23 cellular contexts compared by ENCODE assay signal in genomic region chr19:19159534-19159933, GRCh38. TPM values are rescaled to one million over a fixed set of nuclear protein-coding genes. Genes with fewer than 3 reads are reported as not detected.
DNase-seq lines count a peak whose midpoint lies in the region; ATAC-seq and TF ChIP-seq lines count a peak whose summit lies in the region.
"Had no signal": no experiment of that assay in that cellular context is flagged by ENCODE, and none has a peak within 500 bp of the region (broad histone marks: within the 10 kb centered on the region; RNA-seq: fewer than 3 reads in every experiment).

No MANE protein-coding gene starts in this region.

- H3K27me3 ChIP-seq in GM23338 (ENCODE audit: insufficient read depth) (no peaks in the 10 kb centered on the region), SU-DHL-6 (ENCODE audit: low read length) (no peaks in the 10 kb centered on the region), mesendoderm (ENCODE audit: insufficient read depth, low read length, poor library complexity) (no peaks in the 10 kb centered on the region), adrenal gland (no peaks in the 10 kb centered on the region), neuronal stem cell (ENCODE audit: control insufficient read depth in 3 of 3, insufficient read depth in 3 of 3, low read depth in 1 of 3, low read length in 3 of 3) (no peaks in the 10 kb centered on the region)

- intact Hi-C loops in adrenal gland (cut with DNase I): no loop called here

- H2BK15ac ChIP-seq in mesendoderm (replicated peaks; ENCODE audit: low read depth): no peak overlapping the region
- H2BK15ac ChIP-seq in neuronal stem cell (ENCODE audit: low read length): no peak overlapping the region

- H3K4me1 Mint-ChIP-seq in GM23338: peaks cover 19% of the 10 kb centered on the region
- peaks cover 29% of the 10 kb centered on the region for H3K4me1 Mint-ChIP-seq in memory B cell

- H4K5ac ChIP-seq in mesendoderm (ENCODE audit: low read length): no peak overlapping the region

- H3K4me3 Mint-ChIP-seq in GM23338: no peak overlapping the region; the same call in 2 of the 3 replicates
- H3K4me3 Mint-ChIP-seq in memory B cell: peak overlapping the region; percentile 9
- H3K4me3 Mint-ChIP-seq: CD8-positive, alpha-beta T cell had no signal

- no peak for DNase-seq in GM23338 (ENCODE audit: low spot score)
- DNase-seq in memory B cell (ENCODE audit: low spot score in 2 of 2): no peak
- no peak for DNase-seq in mesendoderm
- no peak for DNase-seq in adrenal gland
- no peak for DNase-seq in neuronal stem cell (ENCODE audit: low spot score)
- DNase-seq: Caco-2; CD8-positive, alpha-beta T cell; GF-D8; Kasumi-1; NCI-H1092 treated with DMSO at 0.1 percent for 48 hours; NCI-H1436 treated with DMSO at 0.1 percent for 48 hours; NCI-H187 treated with DMSO at 0.1 percent for 48 hours; NCI-H2107; NCI-H524; NCI-H748 treated with DMSO at 0.1 percent for 48 hours; NK-92 treated with Interleukin-12 subunit alpha and Interleukin-12 subunit beta, amount 100 ng/mL, for 24 hours; SHP77 treated with DMSO at 0.1 percent for 48 hours had no signal

- no peak overlapping the region for H2BK5ac ChIP-seq in mesendoderm (ENCODE audit: low read length)
- no peak overlapping the region for H2BK5ac ChIP-seq in neuronal stem cell (ENCODE audit: low read length)

- H3K79me1 ChIP-seq in mesendoderm (ENCODE audit: low read length): no peaks in the 10 kb centered on the region
- no peaks in the 10 kb centered on the region for H3K79me1 ChIP-seq in neuronal stem cell (ENCODE audit: low read depth, low read length)

- H3K23ac ChIP-seq in mesendoderm (ENCODE audit: low read length): no peak overlapping the region
- H3K23ac ChIP-seq in neuronal stem cell (ENCODE audit: low read depth, low read length, poor library complexity): no peak overlapping the region

- H3F3A ChIP-seq in GM23338 (replicated peaks; ENCODE audit: low read depth) (0 out of 2 replicates have a peak, but pooled peaks cover 4% of the 10 kb centered on the region), SU-DHL-6 (ENCODE audit: insufficient read depth) (peaks cover 92% of the 10 kb centered on the region)

- H3K36me3 ChIP-seq in GM23338 (ENCODE audit: insufficient read depth): no peaks in the 10 kb centered on the region
- peaks cover 2% of the 10 kb centered on the region; the same call in 1 of the 2 replicates for H3K36me3 ChIP-seq in SU-DHL-6 (ENCODE audit: low read length)
- H3K36me3 ChIP-seq in mesendoderm (ENCODE audit: control insufficient read depth, insufficient read depth, low read length): no peaks in the 10 kb centered on the region
- no peaks in the 10 kb centered on the region for H3K36me3 ChIP-seq in adrenal gland (replicated peaks in 1 of 2)
- H3K36me3 ChIP-seq in neuronal stem cell (replicated peaks in 1 of 2; ENCODE audit: control insufficient read depth in 2 of 2, insufficient read depth in 2 of 2, low read length in 2 of 2): peaks cover 0 to 6% of the 10 kb centered on the region in 2 donors

- H2AFZ ChIP-seq in GM23338 (no peak overlapping the region), SU-DHL-6 (ENCODE audit: low read depth, low read length, severe bottlenecking) (no peak overlapping the region), neuronal stem cell (ENCODE audit: low read length) (no peak overlapping the region)

- no peaks in the 10 kb centered on the region for H4K20me1 ChIP-seq in GM23338 (replicated peaks; ENCODE audit: insufficient read depth)
- H4K20me1 ChIP-seq in SU-DHL-6 (ENCODE audit: low read depth, low read length): no peaks in the 10 kb centered on the region

- H4K8ac ChIP-seq in mesendoderm (ENCODE audit: low read depth, low read length) (no peak overlapping the region), neuronal stem cell (ENCODE audit: low read depth, low read length) (no peak overlapping the region)

- no peak overlapping the region for H2AK5ac ChIP-seq in mesendoderm (ENCODE audit: low read length)
- no peak overlapping the region for H2AK5ac ChIP-seq in neuronal stem cell (ENCODE audit: low read depth, low read length)

- H3K36me3 Mint-ChIP-seq in GM23338 (ENCODE audit: low read depth) (peaks cover 22% of the 10 kb centered on the region), memory B cell (peaks cover 7% of the 10 kb centered on the region)

- H3K9me3 ChIP-seq in SU-DHL-6 (ENCODE audit: insufficient read depth, low read length): no peaks in the 10 kb centered on the region
- H3K9me3 ChIP-seq in adrenal gland (replicated peaks in 1 of 3): no peaks in the 10 kb centered on the region
- H3K9me3 ChIP-seq in neuronal stem cell (replicated peaks in 1 of 2; ENCODE audit: control insufficient read depth in 2 of 2, insufficient read depth in 1 of 2, low read depth in 1 of 2, low read length in 2 of 2): peaks cover 0 to 3% of the 10 kb centered on the region in 2 donors
- H3K9me3 ChIP-seq: Caco-2 had no signal

- H3K9me2 ChIP-seq in GM23338 (ENCODE audit: insufficient read depth) (no peaks in the 10 kb centered on the region), SU-DHL-6 (replicated peaks; ENCODE audit: insufficient read depth, low read length) (no peaks in the 10 kb centered on the region)

- no peak overlapping the region for H3K56ac ChIP-seq in mesendoderm (ENCODE audit: low read length)

- no peak for ATAC-seq in GM23338
- no peak for ATAC-seq in memory B cell (ENCODE audit: low read depth)
- no peak for ATAC-seq in GM21786 (IDR thresholded peaks at IDR 0.05; ENCODE audit: unreplicated experiment)
- ATAC-seq: CD8-positive, alpha-beta T cell; Panc1 had no signal

- H3K79me2 ChIP-seq in GM23338 (replicated peaks; ENCODE audit: insufficient read depth): no peaks in the 10 kb centered on the region
- peaks cover 68% of the 10 kb centered on the region for H3K79me2 ChIP-seq in SU-DHL-6 (ENCODE audit: insufficient read depth, low read length)
- no peaks in the 10 kb centered on the region for H3K79me2 ChIP-seq in mesendoderm (ENCODE audit: control insufficient read depth, insufficient read depth, low read length)

- WGBS in mesendoderm (ENCODE audit: extremely low coverage, insufficient coverage, low lambda C conversion rate): no CpG with 5 or more reads among the region's 4 CpGs
- WGBS in adrenal gland, 4 donors: 77 to 92% (median 83%) methylated on average over 4 of the region's 4 CpGs
- WGBS in neuronal stem cell (ENCODE audit: extremely low coverage in 2 of 2, insufficient read length in 2 of 2, insufficient replicate concordance in 1 of 2), 2 donors: no CpG with 5 or more reads among the region's 4 CpGs

- H3K4me1 ChIP-seq in GM23338 (ENCODE audit: insufficient read depth): peaks cover 16% of the 10 kb centered on the region
- H3K4me1 ChIP-seq in mesendoderm (ENCODE audit: control insufficient read depth, low read depth, low read length): no peaks in the 10 kb centered on the region
- H3K4me1 ChIP-seq in adrenal gland (replicated peaks in 1 of 2): no peaks in the 10 kb centered on the region
- H3K4me1 ChIP-seq in neuronal stem cell (ENCODE audit: control insufficient read depth in 2 of 2, insufficient read depth in 1 of 2, low read depth in 1 of 2, low read length in 2 of 2): no peaks in the 10 kb centered on the region
- H3K4me1 ChIP-seq: Caco-2 had no signal

- H3K18ac ChIP-seq in mesendoderm (ENCODE audit: low read length): no peak overlapping the region
- no peak overlapping the region for H3K18ac ChIP-seq in neuronal stem cell (ENCODE audit: low read length)

- H3K4me2 ChIP-seq in GM23338 (no peak overlapping the region), SU-DHL-6 (ENCODE audit: low read depth, low read length, poor library complexity, severe bottlenecking) (peak overlapping the region; percentile 72), mesendoderm (ENCODE audit: low read length) (no peak overlapping the region), neuronal stem cell (ENCODE audit: insufficient read depth, low read length, poor library complexity, severe bottlenecking) (no peak overlapping the region)

- no peak overlapping the region for H2BK12ac ChIP-seq in neuronal stem cell (ENCODE audit: low read length)

- H3K27ac Mint-ChIP-seq in GM23338 (no peak overlapping the region), memory B cell (no peak overlapping the region)
- H3K27ac Mint-ChIP-seq: CD8-positive, alpha-beta T cell had no signal

- no peak for TF ChIP-seq POLR2A in adrenal gland (IDR thresholded peaks at IDR 0.05)

- TF ChIP-seq CTCF in GM23338 (conservative IDR thresholded peaks at IDR 0.05; ENCODE audit: low read depth in 2 of 2) (no peak), SU-DHL-6 (IDR thresholded peaks at IDR 0.05; ENCODE audit: insufficient read depth, low read length, poor library complexity, severe bottlenecking) (no peak), adrenal gland (IDR thresholded peaks at IDR 0.05) (no peak)

- H3K14ac ChIP-seq in neuronal stem cell (ENCODE audit: low read length): no peak overlapping the region

- peaks cover 3% of the 10 kb centered on the region for H3K9me3 Mint-ChIP-seq in GM23338
- H3K9me3 Mint-ChIP-seq in memory B cell: peaks cover 6% of the 10 kb centered on the region
- H3K9me3 Mint-ChIP-seq: CD8-positive, alpha-beta T cell had no signal

- H3K27ac ChIP-seq in GM23338 (ENCODE audit: low read depth): peak overlapping the region; percentile 93; the same call in 1 of the 2 replicates
- peak overlapping the region; percentile 99 for H3K27ac ChIP-seq in SU-DHL-6 (ENCODE audit: low read depth, low read length)
- no peak overlapping the region for H3K27ac ChIP-seq in mesendoderm (ENCODE audit: low read depth, low read length)
- no peak overlapping the region for H3K27ac ChIP-seq in adrenal gland
- H3K27ac ChIP-seq in neuronal stem cell (replicated peaks; ENCODE audit: low read length): no peak overlapping the region
- H3K27ac ChIP-seq: C4-2B, HL-60, RWPE1 had no signal

- H2BK120ac ChIP-seq in mesendoderm (ENCODE audit: low read depth, low read length) (no peak overlapping the region), neuronal stem cell (ENCODE audit: low read depth, low read length) (no peak overlapping the region)

- H3K9ac ChIP-seq in SU-DHL-6 (ENCODE audit: low read length) (peak overlapping the region; percentile 69), mesendoderm (ENCODE audit: low read length) (no peak overlapping the region), neuronal stem cell (ENCODE audit: low read depth, low read length, poor library complexity) (no peak overlapping the region)

- H3K4me3 ChIP-seq in GM23338 (no peak overlapping the region), SU-DHL-6 (ENCODE audit: insufficient read depth, low read length, poor library complexity, severe bottlenecking) (peak overlapping the region; percentile 8), mesendoderm (ENCODE audit: low read length) (no peak overlapping the region), adrenal gland (no peak overlapping the region), neuronal stem cell (ENCODE audit: low read length in 2 of 2) (no peak overlapping the region)

- no peak overlapping the region for H3K4ac ChIP-seq in mesendoderm (ENCODE audit: low read depth, low read length)
- H3K4ac ChIP-seq in neuronal stem cell (ENCODE audit: low read length): no peak overlapping the region

- H4K91ac ChIP-seq in neuronal stem cell (ENCODE audit: low read depth, low read length, poor library complexity): no peak overlapping the region

- H3K27me3 Mint-ChIP-seq in GM23338 (ENCODE audit: insufficient read depth, low read depth, poor library complexity): peaks cover 8% of the 10 kb centered on the region
- no peaks in the 10 kb centered on the region for H3K27me3 Mint-ChIP-seq in memory B cell

RNA-seq across cellular contexts. Expression of gene MEF2B, which starts 10.5 kb away (rescaled TPM):
- total RNA-seq in GM23338 (2014; rRNA removed; shearing (Covaris generic)): 3.0 and 8.3 TPM in 2 replicates
- 7.4 and 8.1 TPM in 2 replicates for polyA plus RNA-seq in GM23338 (2016; fragmentation: Nextera tagmentation; extraction: Ambion mirVana)
- 0.28 TPM for polyA plus RNA-seq in mesendoderm (2013, experiment 1 of 2)
- 0.57 TPM for polyA plus RNA-seq in mesendoderm (2013, experiment 2 of 2)
- total RNA-seq in adrenal gland: 1 to 10 TPM in 2 of 8 donors, under 1 TPM in 3, not detected in 3; 0.42 to 3.7 (median 0.57) TPM
- 1 to 10 TPM in 2 of 3 donors, not detected in 1; 3.3 to 6.0 TPM for polyA plus RNA-seq in adrenal gland
- 1.1 TPM for polyA plus RNA-seq in neuronal stem cell (2013, experiment 1 of 2)
- polyA plus RNA-seq in neuronal stem cell (2013, experiment 2 of 2): 1.2 TPM

RNA-seq across cellular contexts. Expression of gene TMEM161A, which starts 21.3 kb away (rescaled TPM):
- 59.3 and 59.5 TPM in 2 replicates for total RNA-seq in GM23338 (2014; rRNA removed; shearing (Covaris generic))
- polyA plus RNA-seq in GM23338 (2016; fragmentation: Nextera tagmentation; extraction: Ambion mirVana): 38.0 and 38.9 TPM in 2 replicates
- polyA plus RNA-seq in mesendoderm (2013, experiment 1 of 2): 16.8 TPM
- polyA plus RNA-seq in mesendoderm (2013, experiment 2 of 2): 16.4 TPM
- total RNA-seq in adrenal gland: 10 to 100 TPM; 27.0 to 83.8 (median 41.5) TPM
- 10 to 100 TPM in 2 of 3 donors, 1 to 10 TPM in 1; 5.5 to 52.8 (median 44.4) TPM for polyA plus RNA-seq in adrenal gland
- polyA plus RNA-seq in neuronal stem cell (2013, experiment 1 of 2): 25.5 TPM
- 24.0 TPM for polyA plus RNA-seq in neuronal stem cell (2013, experiment 2 of 2)

RNA-seq across cellular contexts. Expression of gene BORCS8, which starts 32.4 kb away (rescaled TPM):
- total RNA-seq in GM23338 (2014; rRNA removed; shearing (Covaris generic)): 16.4 and 18.8 TPM in 2 replicates
- polyA plus RNA-seq in GM23338 (2016; fragmentation: Nextera tagmentation; extraction: Ambion mirVana) (13.8 and 15.1 TPM in 2 replicates), adrenal gland (10 to 100 TPM; 20.3 to 49.6 (median 34.2) TPM)
- 14.8 TPM for polyA plus RNA-seq in mesendoderm (2013, experiment 1 of 2)
- polyA plus RNA-seq in mesendoderm (2013, experiment 2 of 2): 13.9 TPM
- 10 to 100 TPM in 7 of 8 donors, 1 to 10 TPM in 1; 8.3 to 32.2 (median 24.0) TPM for total RNA-seq in adrenal gland
- 12.9 TPM for polyA plus RNA-seq in neuronal stem cell (2013, experiment 1 of 2)
- polyA plus RNA-seq in neuronal stem cell (2013, experiment 2 of 2): 11.9 TPM

RNA-seq across cellular contexts. Expression of gene RFXANK, which starts 32.5 kb away (rescaled TPM):
- 54.3 and 58.1 TPM in 2 replicates for total RNA-seq in GM23338 (2014; rRNA removed; shearing (Covaris generic))
- polyA plus RNA-seq in GM23338 (2016; fragmentation: Nextera tagmentation; extraction: Ambion mirVana) (124 and 129 TPM in 2 replicates), adrenal gland (100 to 1,000 TPM in 2 of 3 donors, 10 to 100 TPM in 1; 21.7 to 195 (median 140) TPM)
- 99.8 TPM for polyA plus RNA-seq in mesendoderm (2013, experiment 1 of 2)
- 105 TPM for polyA plus RNA-seq in mesendoderm (2013, experiment 2 of 2)
- total RNA-seq in adrenal gland: 10 to 100 TPM; 28.0 to 64.2 (median 50.4) TPM
- polyA plus RNA-seq in neuronal stem cell (2013, experiment 1 of 2): 141 TPM
- polyA plus RNA-seq in neuronal stem cell (2013, experiment 2 of 2): 136 TPM

RNA-seq across cellular contexts. Expression of gene NR2C2AP, which starts 43.7 kb away (rescaled TPM):
- 14.4 and 14.6 TPM in 2 replicates for total RNA-seq in GM23338 (2014; rRNA removed; shearing (Covaris generic))
- polyA plus RNA-seq in GM23338 (2016; fragmentation: Nextera tagmentation; extraction: Ambion mirVana) (25.7 and 27.6 TPM in 2 replicates), adrenal gland (10 to 100 TPM in 2 of 3 donors, 1 to 10 TPM in 1; 9.9 to 21.6 (median 21.2) TPM)
- polyA plus RNA-seq in mesendoderm (2013, experiment 1 of 2): 11.3 TPM
- 11.9 TPM for polyA plus RNA-seq in mesendoderm (2013, experiment 2 of 2)
- 10 to 100 TPM in 7 of 8 donors, 1 to 10 TPM in 1; 4.0 to 16.4 (median 12.2) TPM for total RNA-seq in adrenal gland
- polyA plus RNA-seq in neuronal stem cell (2013, experiment 1 of 2): 5.6 TPM
- polyA plus RNA-seq in neuronal stem cell (2013, experiment 2 of 2): 5.8 TPM

Comparison
In these comparisons a context has a peak if more than half of its experiments do, and no peak if none do; other contexts are left out.
1. H3K27ac ChIP-seq: peak in GM23338 (single experiment) and SU-DHL-6 (single experiment); none in mesendoderm (single experiment), adrenal gland (0 of 5) and neuronal stem cell (single experiment).